In genomic region chr5:172370648-172371248, GRCh38 we compare ENCODE assay signal across 8 cellular contexts.
DNase-seq lines count a peak whose midpoint lies in the region; ATAC-seq and TF ChIP-seq lines count a peak whose summit lies in the region.

No MANE protein-coding gene starts in this region.

- no peaks in the 10 kb centered on the region for H3K9me3 ChIP-seq in A673 (ENCODE audit: low read depth, low read length, poor library complexity, severe bottlenecking)
- H3K9me3 ChIP-seq in Panc1 (ENCODE audit: control insufficient read depth, insufficient read depth, low read depth, low read length) = peaks cover 6% of the 10 kb centered on the region; the same call in 1 of the 2 replicates
- H3K9me3 ChIP-seq in esophagus muscularis mucosa = peaks cover 0 to 8% (median 0%) of the 10 kb centered on the region in 4 donors
- no peaks in the 10 kb centered on the region for H3K9me3 ChIP-seq in smooth muscle cell (replicated peaks; ENCODE audit: low read depth)

- POLR2A ChIA-PET in A673 (lab: Charles Lee; ENCODE audit: low non-redundant PET) = no interaction called here
- POLR2A ChIA-PET in Panc1 (lab: Charles Lee) = no interaction called here

- TF ChIP-seq POLR2A in esophagus muscularis mucosa (IDR thresholded peaks at IDR 0.05; ENCODE audit: low read depth) = no peak

- DNase-seq in A673 (ENCODE audit: low spot score) (peak; percentile 36), ELR (ENCODE audit: low read depth) (peak; percentile 74), Panc1 (ENCODE audit: low read depth, low spot score) (no peak), esophagus muscularis mucosa (ENCODE audit: extremely low spot score) (no peak), smooth muscle cell (lab: John Stamatoyannopoulos, UW; ENCODE audit: unreplicated experiment) (no peak), DMS153 treated with DMSO at 0.1 percent for 48 hours (lab: John Stamatoyannopoulos, UW; ENCODE audit: unreplicated experiment) (no peak), putamen (ENCODE audit: low spot score) (no peak)

- no peak overlapping the region for H3K9ac ChIP-seq in smooth muscle cell (ENCODE audit: low read depth)

- no peak for TF ChIP-seq EP300 in esophagus muscularis mucosa (IDR thresholded peaks at IDR 0.05)

- H3K4me2 ChIP-seq in smooth muscle cell = no peak overlapping the region

- peak; percentile 76 for ATAC-seq in Panc1
- ATAC-seq in GM18858 (IDR thresholded peaks at IDR 0.05; ENCODE audit: unreplicated experiment) = no peak

- CTCF ChIA-PET in A673 (lab: Charles Lee) = no interaction called here
- CTCF ChIA-PET in Panc1 (lab: Charles Lee) = interaction anchor here (0.6 to 1.2 kb wide), 2 partner anchors 9 to 152 kb away, joined by 5 to 7 read pairs; no protein-coding TSS in a partner anchor

- no peak overlapping the region for H3K4me3 ChIP-seq in A673 (ENCODE audit: low read depth, low read length, poor library complexity, severe bottlenecking)
- no peak overlapping the region for H3K4me3 ChIP-seq in Panc1 (ENCODE audit: low read depth in 2 of 2, low read length in 2 of 2)
- H3K4me3 ChIP-seq in esophagus muscularis mucosa = no peak overlapping the region
- no peak overlapping the region for H3K4me3 ChIP-seq in smooth muscle cell

- TF ChIP-seq CTCF in A673 (conservative IDR thresholded peaks at IDR 0.05; ENCODE audit: low read depth, low read length) (peak; percentile 53), Panc1 (IDR thresholded peaks at IDR 0.05) (peak; percentile 83), esophagus muscularis mucosa (IDR thresholded peaks at IDR 0.05) (peak; percentile 19 to 62 (median 27)), smooth muscle cell (IDR thresholded peaks at IDR 0.05; ENCODE audit: borderline replicate concordance, insufficient read depth, poor library complexity, severe bottlenecking) (peak; percentile 61)

- BruUV-seq in A673 (replicated peaks; lab: Mats Ljungman, UMichigan) (no TSS peak), Panc1 (replicated peaks; lab: Mats Ljungman, UMichigan) (no TSS peak)

- no peaks in the 10 kb centered on the region for H3F3A ChIP-seq in smooth muscle cell (ENCODE audit: low read depth)

- H3K79me2 ChIP-seq in smooth muscle cell (ENCODE audit: low read depth) = no peaks in the 10 kb centered on the region

- in situ Hi-C loops in Panc1 (cut with HindIII; ENCODE audit: low pct_unique_long_range_greater_than_20kb, low sequenced_read_pairs) = no loop called here

- no peaks in the 10 kb centered on the region for H3K4me1 ChIP-seq in A673 (ENCODE audit: insufficient read depth, low read length, poor library complexity, severe bottlenecking)
- H3K4me1 ChIP-seq in Panc1 (ENCODE audit: control insufficient read depth, insufficient read depth, low read length) = peaks cover 3% of the 10 kb centered on the region; the same call in 1 of the 2 replicates
- no peaks in the 10 kb centered on the region for H3K4me1 ChIP-seq in esophagus muscularis mucosa
- no peaks in the 10 kb centered on the region for H3K4me1 ChIP-seq in smooth muscle cell (ENCODE audit: low read depth)

- H4K20me1 ChIP-seq in smooth muscle cell (ENCODE audit: low read depth) = peaks cover 3% of the 10 kb centered on the region

- 42% methylated on average over 3 of the region's 3 CpGs for WGBS in esophagus muscularis mucosa
- WGBS in smooth muscle cell (ENCODE audit: low lambda C conversion rate) = 46% methylated on average over 3 of the region's 3 CpGs

- H3K36me3 ChIP-seq in A673 (ENCODE audit: insufficient read depth, low read length, poor library complexity, severe bottlenecking) = no peaks in the 10 kb centered on the region
- H3K36me3 ChIP-seq in Panc1 (ENCODE audit: control insufficient read depth, insufficient read depth, low read length) = no peaks in the 10 kb centered on the region
- peaks cover 4 to 47% (median 29%) of the 10 kb centered on the region in 4 donors for H3K36me3 ChIP-seq in esophagus muscularis mucosa
- no peaks in the 10 kb centered on the region for H3K36me3 ChIP-seq in smooth muscle cell (ENCODE audit: low read depth)

- H2AFZ ChIP-seq in smooth muscle cell (ENCODE audit: low read depth) = no peak overlapping the region

- H3K27me3 ChIP-seq in A673 (replicated peaks; ENCODE audit: insufficient read depth, low read depth, low read length, poor library complexity) (no peaks in the 10 kb centered on the region), Panc1 (ENCODE audit: control insufficient read depth, insufficient read depth, low read length) (no peaks in the 10 kb centered on the region), esophagus muscularis mucosa (no peaks in the 10 kb centered on the region), smooth muscle cell (ENCODE audit: low read depth) (no peaks in the 10 kb centered on the region)

- H3K27ac ChIP-seq in A673 (ENCODE audit: low read depth, low read length, poor library complexity, severe bottlenecking) (no peak overlapping the region), Panc1 (ENCODE audit: low read length) (peak overlapping the region; percentile 66; the same call in 1 of the 2 replicates), esophagus muscularis mucosa (replicated peaks in 1 of 4) (no peak overlapping the region), smooth muscle cell (ENCODE audit: low read depth) (peak overlapping the region; percentile 68)

- intact Hi-C loops in A673 (cut with micrococcal nuclease; ENCODE audit: unreplicated experiment) (no loop called here), Panc1 (cut with micrococcal nuclease; ENCODE audit: unreplicated experiment) (loop anchor here (5.0 kb wide), 1 partner anchor 78 kb away; no protein-coding TSS in a partner anchor), esophagus muscularis mucosa (cut with DNase I) (no loop called here)

Comparison
In these comparisons a context has a peak if more than half of its experiments do, and no peak if none do; other contexts are left out.
1. DNase-seq: peak in A673 (single experiment) and ELR (single experiment); none in Panc1 (single experiment), esophagus muscularis mucosa (single experiment), smooth muscle cell (single experiment), DMS153 treated with DMSO at 0.1 percent for 48 hours (single experiment) and putamen (single experiment).
2. H3K27ac ChIP-seq: peak in Panc1 (single experiment) and smooth muscle cell (single experiment); none in A673 (single experiment) and esophagus muscularis mucosa (0 of 4).
3. CTCF ChIP-seq: peak in every context shown above with its lines; median percentile 83 in Panc1; 61 in smooth muscle cell; 53 in A673; 27 in esophagus muscularis mucosa.